8 cellular contexts compared by ENCODE assay signal in genomic region chr7:99501236-99501635, GRCh38. TPM values are rescaled to one million over a fixed set of nuclear protein-coding genes. Genes with fewer than 3 reads are reported as not detected.
DNase-seq lines count a peak whose midpoint lies in the region; ATAC-seq, FAIRE-seq and TF ChIP-seq lines count a peak whose summit lies in the region.
"Not testable (repeated sequence)": the region's sequence is repeated elsewhere in the genome, so short reads cannot be mapped to it uniquely, and the experiment has no call there.

No MANE protein-coding gene starts in this region.

- H3K27ac ChIP-seq in CD4-positive, alpha-beta memory T cell (ENCODE audit: low read depth, low read length); HUES48 (ENCODE audit: low read depth, low read length); PC-9; K562 (ENCODE audit: extremely low read depth, low read depth, low read length): not testable (repeated sequence)

- H3K79me2 ChIP-seq in PC-9 (ENCODE audit: low read depth) (peaks cover 55% of the 10 kb centered on the region), K562 (ENCODE audit: control insufficient read depth, insufficient read depth, low read length) (peaks cover 55% of the 10 kb centered on the region)

- H3K27me3 ChIP-seq in CD4-positive, alpha-beta memory T cell (ENCODE audit: insufficient read depth, low read length); HUES48 (ENCODE audit: control insufficient read depth, insufficient read depth, low read length); PC-9 (ENCODE audit: insufficient read depth, low read depth); K562 (ENCODE audit: control insufficient read depth in 2 of 2, insufficient read depth in 2 of 2, low read length in 2 of 2): not testable (repeated sequence)

- H3K9ac ChIP-seq in HUES48 (ENCODE audit: low read depth, low read length); K562 (ENCODE audit: insufficient read depth in 1 of 2, low read depth in 2 of 2, low read length in 2 of 2): not testable (repeated sequence)

- not testable (repeated sequence) for H3K9me2 ChIP-seq in PC-9 (ENCODE audit: insufficient read depth)

- H3K9me3 ChIP-seq in CD4-positive, alpha-beta memory T cell (ENCODE audit: control insufficient read depth in 1 of 2, low read length in 2 of 2); HUES48 (ENCODE audit: control insufficient read depth, insufficient read depth, low read length); PC-9 (ENCODE audit: insufficient read depth, low read depth); K562 (replicated peaks; ENCODE audit: control insufficient read depth, insufficient read depth, low read depth, low read length): not testable (repeated sequence)

- peaks cover 35% of the 10 kb centered on the region for H3K4me1 ChIP-seq in CD4-positive, alpha-beta memory T cell (ENCODE audit: insufficient read depth, low read length)
- H3K4me1 ChIP-seq in HUES48 (ENCODE audit: control insufficient read depth, insufficient read depth, low read length), result not testable (repeated sequence)
- H3K4me1 ChIP-seq in PC-9 (replicated peaks; ENCODE audit: insufficient read depth), result peaks cover 26% of the 10 kb centered on the region
- peaks cover 5 to 29% of the 10 kb centered on the region in 2 experiments; a peak in 3 of 5 replicates for H3K4me1 ChIP-seq in K562 (replicated peaks in 1 of 2; ENCODE audit: control insufficient read depth in 2 of 2, insufficient read depth in 2 of 2, low read length in 2 of 2)

- not testable (repeated sequence) for DNase-seq in CD4-positive, alpha-beta memory T cell; PC-9; activated CD4-positive, alpha-beta memory T cell treated with anti-CD3 and anti-CD28 coated beads, Interleukin-2, amount 10 ng/mL, durations not matched to agents 7 days and 5 days; foreskin fibroblast; natural killer cell treated with Interleukin-12 subunit alpha and Interleukin-12 subunit beta and Interleukin-15 and Interleukin-18, amount 100 ng/mL, for 72 hours (ENCODE audit: low spot score); stimulated activated naive CD8-positive, alpha-beta T cell treated with anti-CD3 and anti-CD28 coated beads, Interleukin-15, amount 100 ng/mL, for 72 hours
- peak in 1 of 4 experiments; percentile 41 for DNase-seq in K562 (ENCODE audit: extremely low read depth in 1 of 4, low spot score in 3 of 4)

- H3K4me3 ChIP-seq in CD4-positive, alpha-beta memory T cell (ENCODE audit: low read length in 2 of 2); PC-9: not testable (repeated sequence)
- H3K4me3 ChIP-seq in HUES48 (ENCODE audit: low read depth, low read length) (0 out of 2 replicates have a peak overlapping the region, but pooled peaks have one; percentile 97), K562 (peak overlapping the region; percentile 97; the same call in 1 of the 2 replicates), foreskin fibroblast (ENCODE audit: low read depth in 1 of 2, low read length in 2 of 2) (peak overlapping the region; percentile 100)

- POLR2A ChIA-PET in CD4-positive, alpha-beta memory T cell (lab: Charles Lee; ENCODE audit: partially characterized antibody), result interaction anchor here (0.6 to 3.7 kb wide), 7 partner anchors 28 to 906 kb away, joined by 3 to 61 read pairs (median 25); partner anchors contain the start of genes BUD31, FAM200A, PDAP1 and ZNF655
- POLR2A ChIA-PET in PC-9 (lab: Charles Lee; ENCODE audit: unreplicated experiment), result not testable (repeated sequence)
- POLR2A ChIA-PET in activated CD4-positive, alpha-beta memory T cell treated with anti-CD3 and anti-CD28 coated beads, Interleukin-2, amount 10 ng/mL, durations not matched to agents 7 days and 5 days (lab: Charles Lee), result interaction anchor here (2.0 to 4.1 kb wide), 8 partner anchors 25 to 123 kb away, joined by 10 to 79 read pairs (median 20); partner anchors contain the start of genes ATP5MF, BUD31, CPSF4 and FAM200A
- POLR2A ChIA-PET in K562 (lab: Yijun Ruan, JAX), result interaction anchor here (0.6 to 0.8 kb wide), 3 partner anchors 113 to 333 kb away, joined by 3 to 4 read pairs (median 3); no protein-coding TSS in a partner anchor

- H4K20me1 ChIP-seq in PC-9 (ENCODE audit: insufficient read depth), result peaks cover 12% of the 10 kb centered on the region
- H4K20me1 ChIP-seq in K562 (replicated peaks; ENCODE audit: control insufficient read depth, insufficient read depth, low read length), result peaks cover 20% of the 10 kb centered on the region

- H3K36me3 ChIP-seq in CD4-positive, alpha-beta memory T cell (ENCODE audit: insufficient read depth, low read length), result peaks cover 10% of the 10 kb centered on the region
- H3K36me3 ChIP-seq in HUES48 (ENCODE audit: control insufficient read depth, insufficient read depth, low read length) (peaks cover 13% of the 10 kb centered on the region), K562 (ENCODE audit: control insufficient read depth, insufficient read depth, low read length) (peaks cover 26% of the 10 kb centered on the region)
- not testable (repeated sequence) for H3K36me3 ChIP-seq in PC-9 (ENCODE audit: low read depth)

- not testable (repeated sequence) for BruUV-seq in PC-9 (replicated peaks; lab: Mats Ljungman, UMichigan)
- BruUV-seq in K562 (replicated peaks; lab: Mats Ljungman, UMichigan), result TSS peak; percentile 44

- in situ Hi-C loops in K562 (cut with MboI), result not testable (repeated sequence)

- not testable (repeated sequence) for H2AFZ ChIP-seq in PC-9; K562 (ENCODE audit: low read depth, low read length)

- not testable (repeated sequence) for H3K27me3 Mint-ChIP-seq in CD4-positive, alpha-beta memory T cell; activated CD4-positive, alpha-beta memory T cell treated with anti-CD3 and anti-CD28 coated beads, Interleukin-2, amount 10 ng/mL, durations not matched to agents 7 days and 5 days; natural killer cell treated with Interleukin-12 subunit alpha and Interleukin-12 subunit beta and Interleukin-15 and Interleukin-18, amount 100 ng/mL, for 72 hours; stimulated activated naive CD8-positive, alpha-beta T cell treated with anti-CD3 and anti-CD28 coated beads, Interleukin-15, amount 100 ng/mL, for 72 hours

- WGBS in K562 (ENCODE audit: insufficient coverage, low coverage, missing lambda C conversion rate), result 90% methylated on average over 12 of the region's 12 CpGs

- not testable (repeated sequence) for TF ChIP-seq CTCF in PC-9 (conservative IDR thresholded peaks at IDR 0.05); K562 (IDR thresholded peaks at IDR 0.05 in 2 of 3, conservative IDR thresholded peaks at IDR 0.05 in 1 of 3; ENCODE audit: insufficient read depth in 2 of 3, low read depth in 1 of 3, low read length in 3 of 3); foreskin fibroblast (IDR thresholded peaks at IDR 0.05; ENCODE audit: low read depth, low read length)

- not testable (repeated sequence) for FAIRE-seq in K562 (lab: Jason Lieb, UNC)

- peak overlapping the region in 5 of 7 donors; percentile 13 to 100 (median 65) for H3K27ac Mint-ChIP-seq in CD4-positive, alpha-beta memory T cell
- peak overlapping the region; percentile 98 for H3K27ac Mint-ChIP-seq in activated CD4-positive, alpha-beta memory T cell treated with anti-CD3 and anti-CD28 coated beads, Interleukin-2, amount 10 ng/mL, durations not matched to agents 7 days and 5 days
- peak overlapping the region; percentile 94 to 99 for H3K27ac Mint-ChIP-seq in natural killer cell treated with Interleukin-12 subunit alpha and Interleukin-12 subunit beta and Interleukin-15 and Interleukin-18, amount 100 ng/mL, for 72 hours
- peak overlapping the region; percentile 87 to 98 for H3K27ac Mint-ChIP-seq in stimulated activated naive CD8-positive, alpha-beta T cell treated with anti-CD3 and anti-CD28 coated beads, Interleukin-15, amount 100 ng/mL, for 72 hours

- H3K4me3 Mint-ChIP-seq in CD4-positive, alpha-beta memory T cell, result peak overlapping the region; percentile 98 to 100 (median 100)
- peak overlapping the region; percentile 92 for H3K4me3 Mint-ChIP-seq in activated CD4-positive, alpha-beta memory T cell treated with anti-CD3 and anti-CD28 coated beads, Interleukin-2, amount 10 ng/mL, durations not matched to agents 7 days and 5 days
- peak overlapping the region; percentile 96 for H3K4me3 Mint-ChIP-seq in natural killer cell treated with Interleukin-12 subunit alpha and Interleukin-12 subunit beta and Interleukin-15 and Interleukin-18, amount 100 ng/mL, for 72 hours
- peak overlapping the region; percentile 93 to 98 for H3K4me3 Mint-ChIP-seq in stimulated activated naive CD8-positive, alpha-beta T cell treated with anti-CD3 and anti-CD28 coated beads, Interleukin-15, amount 100 ng/mL, for 72 hours

- TF ChIP-seq EP300 in K562 (IDR thresholded peaks at IDR 0.05; ENCODE audit: low read length), result not testable (repeated sequence)

- TF ChIP-seq POLR2A in K562 (conservative IDR thresholded peaks at IDR 0.05), result not testable (repeated sequence)

- not testable (repeated sequence) for H3K9me1 ChIP-seq in K562 (ENCODE audit: control insufficient read depth, insufficient read depth, low read length)

- peaks cover 11 to 36% of the 10 kb centered on the region in 2 donors for H3K36me3 Mint-ChIP-seq in CD4-positive, alpha-beta memory T cell
- peaks cover 45% of the 10 kb centered on the region for H3K36me3 Mint-ChIP-seq in activated CD4-positive, alpha-beta memory T cell treated with anti-CD3 and anti-CD28 coated beads, Interleukin-2, amount 10 ng/mL, durations not matched to agents 7 days and 5 days (ENCODE audit: low read depth)
- H3K36me3 Mint-ChIP-seq in natural killer cell treated with Interleukin-12 subunit alpha and Interleukin-12 subunit beta and Interleukin-15 and Interleukin-18, amount 100 ng/mL, for 72 hours, result peaks cover 10% of the 10 kb centered on the region

- CTCF ChIA-PET in CD4-positive, alpha-beta memory T cell (lab: Charles Lee; ENCODE audit: partially characterized antibody), result interaction anchor here (0.6 kb wide), 1 partner anchor 10 kb away, joined by 3 read pairs; no protein-coding TSS in a partner anchor
- CTCF ChIA-PET in PC-9 (lab: Charles Lee); K562 (lab: Yijun Ruan, JAX; ENCODE audit: low intra/inter-chr PET ratio): not testable (repeated sequence)
- CTCF ChIA-PET in activated CD4-positive, alpha-beta memory T cell treated with anti-CD3 and anti-CD28 coated beads, Interleukin-2, amount 10 ng/mL, durations not matched to agents 7 days and 5 days (lab: Charles Lee), result interaction anchor here (0.6 to 1.9 kb wide), 2 partner anchors 30 to 172 kb away, joined by 3 to 7 read pairs; no protein-coding TSS in a partner anchor

- H3F3A ChIP-seq in PC-9 (ENCODE audit: insufficient read depth, low read depth), result 0 out of 2 replicates have a peak, but pooled peaks cover 13% of the 10 kb centered on the region

- ATAC-seq in K562; natural killer cell treated with Interleukin-12 subunit alpha and Interleukin-12 subunit beta and Interleukin-15 and Interleukin-18, amount 100 ng/mL, for 72 hours; stimulated activated naive CD8-positive, alpha-beta T cell treated with anti-CD3 and anti-CD28 coated beads, Interleukin-15, amount 100 ng/mL, for 72 hours: not testable (repeated sequence)

- not testable (repeated sequence) for H3K9me3 Mint-ChIP-seq in CD4-positive, alpha-beta memory T cell; activated CD4-positive, alpha-beta memory T cell treated with anti-CD3 and anti-CD28 coated beads, Interleukin-2, amount 10 ng/mL, durations not matched to agents 7 days and 5 days; natural killer cell treated with Interleukin-12 subunit alpha and Interleukin-12 subunit beta and Interleukin-15 and Interleukin-18, amount 100 ng/mL, for 72 hours; stimulated activated naive CD8-positive, alpha-beta T cell treated with anti-CD3 and anti-CD28 coated beads, Interleukin-15, amount 100 ng/mL, for 72 hours

- intact Hi-C loops in CD4-positive, alpha-beta memory T cell (cut with micrococcal nuclease); PC-9 (cut with micrococcal nuclease; ENCODE audit: unreplicated experiment); K562 (cut with micrococcal nuclease): not testable (repeated sequence)

- TF ChIP-seq RAD21 in K562 (CRISPR knock-in tag; conservative IDR thresholded peaks at IDR 0.05 in 1 of 2, IDR thresholded peaks at IDR 0.05 in 1 of 2), result not testable (repeated sequence)

- H3K4me1 Mint-ChIP-seq in CD4-positive, alpha-beta memory T cell, result peaks cover 25 to 57% (median 38%) of the 10 kb centered on the region in 4 donors
- peaks cover 34% of the 10 kb centered on the region for H3K4me1 Mint-ChIP-seq in activated CD4-positive, alpha-beta memory T cell treated with anti-CD3 and anti-CD28 coated beads, Interleukin-2, amount 10 ng/mL, durations not matched to agents 7 days and 5 days
- peaks cover 24 to 28% of the 10 kb centered on the region in 2 donors for H3K4me1 Mint-ChIP-seq in natural killer cell treated with Interleukin-12 subunit alpha and Interleukin-12 subunit beta and Interleukin-15 and Interleukin-18, amount 100 ng/mL, for 72 hours (ENCODE audit: low read depth in 2 of 2)
- peaks cover 38% of the 10 kb centered on the region for H3K4me1 Mint-ChIP-seq in stimulated activated naive CD8-positive, alpha-beta T cell treated with anti-CD3 and anti-CD28 coated beads, Interleukin-15, amount 100 ng/mL, for 72 hours

- peak overlapping the region; percentile 100; the same call in 1 of the 2 replicates for H3K4me2 ChIP-seq in PC-9
- H3K4me2 ChIP-seq in K562 (ENCODE audit: insufficient read depth, low read length), result peak overlapping the region; percentile 93; the same call in 1 of the 2 replicates

RNA-seq across cellular contexts. Expression of gene ZNF394, which starts 1.2 kb away (rescaled TPM):
- total RNA-seq in CD4-positive, alpha-beta memory T cell, result 10 to 100 TPM; 85.7 to 88.6 TPM
- 10 to 100 TPM; 64.5 to 85.6 TPM for polyA plus RNA-seq in CD4-positive, alpha-beta memory T cell
- total RNA-seq in PC-9 (2021), result 21.1 and 34.1 TPM in 2 replicates
- 10 to 100 TPM; 64.4 to 65.3 TPM for total RNA-seq in activated CD4-positive, alpha-beta memory T cell treated with anti-CD3 and anti-CD28 coated beads, Interleukin-2, amount 10 ng/mL, durations not matched to agents 7 days and 5 days
- 106 and 122 TPM in 2 replicates for total RNA-seq in K562 (2011; cell fraction: chromatin; rRNA removed; ENCODE audit: low replicate concordance)
- total RNA-seq in K562 (2011; cell fraction: nucleolus; rRNA removed), result 76.9 and 77.9 TPM in 2 replicates
- 80.1 and 95.3 TPM in 2 replicates for total RNA-seq in K562 (2011; cell fraction: nucleoplasm; rRNA removed)
- total RNA-seq in K562 (2014; rRNA removed), result 24.2 and 25.6 TPM in 2 replicates
- 31.4 and 32.2 TPM in 2 replicates for total RNA-seq in K562 (2014; rRNA removed; fragmentation: Illumina TruSeq; extraction: Trizol)
- 28.1 and 28.9 TPM in 2 replicates for total RNA-seq in K562 (2015; rRNA removed; fragmentation: Illumina TruSeq; extraction: Trizol)
- 25.5 and 27.8 TPM in 2 replicates for total RNA-seq in K562 (2021)
- polyA plus RNA-seq in K562 (2011; rRNA removed), result 11.7 and 17.7 TPM in 2 replicates
- polyA plus RNA-seq in K562 (2011; cell fraction: cytosol; rRNA removed), result 12.6 and 14.8 TPM in 2 replicates
- polyA plus RNA-seq in K562 (2011; cell fraction: nucleus; rRNA removed), result 14.0 and 14.8 TPM in 2 replicates
- polyA plus RNA-seq in K562 (2012), result 19.1 and 20.0 TPM in 2 replicates
- 23.7 and 25.5 TPM in 2 replicates for polyA plus RNA-seq in K562 (2014; fragmentation: Illumina TruSeq; extraction: Trizol)
- polyA plus RNA-seq in K562 (2014; fragmentation: Nextera tagmentation; extraction: Ambion mirVana), result 1 to 10 TPM; 2.9 to 4.0 TPM
- 20.2 and 23.5 TPM in 2 replicates for polyA plus RNA-seq in K562 (2014; rRNA removed)
- 29.6 and 33.5 TPM in 2 replicates for polyA minus RNA-seq in K562 (2011; rRNA and poly(A)+ RNA removed)
- 12.2 and 22.6 TPM in 2 replicates for polyA minus RNA-seq in K562 (2011; cell fraction: cytosol; rRNA and poly(A)+ RNA removed)
- 14.9 and 16.7 TPM in 2 replicates for polyA minus RNA-seq in K562 (2011; cell fraction: nucleus; rRNA and poly(A)+ RNA removed)
- 10 to 100 TPM; 62.0 to 70.5 TPM for total RNA-seq in natural killer cell treated with Interleukin-12 subunit alpha and Interleukin-12 subunit beta and Interleukin-15 and Interleukin-18, amount 100 ng/mL, for 72 hours

RNA-seq across cellular contexts. Expression of gene ZKSCAN5, which starts 3.2 kb away (rescaled TPM):
- total RNA-seq in CD4-positive, alpha-beta memory T cell, result 1 to 10 TPM; 8.8 to 9.3 TPM
- polyA plus RNA-seq in CD4-positive, alpha-beta memory T cell, result 1 to 10 TPM; 2.5 to 7.0 TPM
- total RNA-seq in PC-9 (2021) (10.0 and 13.2 TPM in 2 replicates), K562 (2014; rRNA removed) (14.4 and 15.4 TPM in 2 replicates), K562 (2014; rRNA removed; fragmentation: Illumina TruSeq; extraction: Trizol) (18.8 and 19.0 TPM in 2 replicates), K562 (2015; rRNA removed; fragmentation: Illumina TruSeq; extraction: Trizol) (17.5 and 17.9 TPM in 2 replicates), K562 (2021) (14.3 and 15.4 TPM in 2 replicates)
- total RNA-seq in activated CD4-positive, alpha-beta memory T cell treated with anti-CD3 and anti-CD28 coated beads, Interleukin-2, amount 10 ng/mL, durations not matched to agents 7 days and 5 days, result 10 to 100 TPM; 12.0 to 12.2 TPM
- 35.9 and 48.1 TPM in 2 replicates for total RNA-seq in K562 (2011; cell fraction: chromatin; rRNA removed; ENCODE audit: low replicate concordance)
- 26.8 TPM in 2 replicates for total RNA-seq in K562 (2011; cell fraction: nucleolus; rRNA removed)
- 28.6 and 31.7 TPM in 2 replicates for total RNA-seq in K562 (2011; cell fraction: nucleoplasm; rRNA removed)
- polyA plus RNA-seq in K562 (2011; rRNA removed) (10.9 and 15.0 TPM in 2 replicates), K562 (2014; fragmentation: Illumina TruSeq; extraction: Trizol) (14.4 and 15.7 TPM in 2 replicates), K562 (2014; fragmentation: Nextera tagmentation; extraction: Ambion mirVana) (1 to 10 TPM; 4.2 to 8.8 TPM), K562 (2014; rRNA removed) (9.5 and 10.3 TPM in 2 replicates)
- polyA plus RNA-seq in K562 (2011; cell fraction: cytosol; rRNA removed), result 5.8 and 6.9 TPM in 2 replicates
- 9.0 and 10.9 TPM in 2 replicates for polyA plus RNA-seq in K562 (2011; cell fraction: nucleus; rRNA removed)
- 10.0 and 11.0 TPM in 2 replicates for polyA plus RNA-seq in K562 (2012)
- polyA minus RNA-seq in K562 (2011; rRNA and poly(A)+ RNA removed), result 31.5 and 37.9 TPM in 2 replicates
- polyA minus RNA-seq in K562 (2011; cell fraction: cytosol; rRNA and poly(A)+ RNA removed), result 12.6 and 15.7 TPM in 2 replicates
- 8.8 and 13.1 TPM in 2 replicates for polyA minus RNA-seq in K562 (2011; cell fraction: nucleus; rRNA and poly(A)+ RNA removed)
- total RNA-seq in natural killer cell treated with Interleukin-12 subunit alpha and Interleukin-12 subunit beta and Interleukin-15 and Interleukin-18, amount 100 ng/mL, for 72 hours, result 10 to 100 TPM; 11.5 to 13.3 TPM

RNA-seq across cellular contexts. Expression of gene ZNF789, which starts 28.5 kb away (rescaled TPM):
- 10 to 100 TPM; 20.8 to 21.2 TPM for total RNA-seq in CD4-positive, alpha-beta memory T cell
- 1 to 10 TPM; 7.6 to 8.2 TPM for polyA plus RNA-seq in CD4-positive, alpha-beta memory T cell
- total RNA-seq in PC-9 (2021) (30.8 and 38.8 TPM in 2 replicates), K562 (2014; rRNA removed) (16.4 and 19.6 TPM in 2 replicates), K562 (2014; rRNA removed; fragmentation: Illumina TruSeq; extraction: Trizol) (30.7 and 32.3 TPM in 2 replicates), K562 (2015; rRNA removed; fragmentation: Illumina TruSeq; extraction: Trizol) (23.0 and 24.8 TPM in 2 replicates), K562 (2021) (22.1 and 22.8 TPM in 2 replicates)
- total RNA-seq in activated CD4-positive, alpha-beta memory T cell treated with anti-CD3 and anti-CD28 coated beads, Interleukin-2, amount 10 ng/mL, durations not matched to agents 7 days and 5 days, result 10 to 100 TPM; 19.4 to 21.8 TPM
- total RNA-seq in K562 (2011; cell fraction: chromatin; rRNA removed; ENCODE audit: low replicate concordance), result 137 and 181 TPM in 2 replicates
- total RNA-seq in K562 (2011; cell fraction: nucleolus; rRNA removed), result 98.2 and 99.9 TPM in 2 replicates
- total RNA-seq in K562 (2011; cell fraction: nucleoplasm; rRNA removed), result 161 and 237 TPM in 2 replicates
- polyA plus RNA-seq in K562 (2011; rRNA removed) (46.2 and 57.0 TPM in 2 replicates), K562 (2014; fragmentation: Illumina TruSeq; extraction: Trizol) (28.1 and 29.1 TPM in 2 replicates), K562 (2014; fragmentation: Nextera tagmentation; extraction: Ambion mirVana) (1 to 10 TPM; 6.1 to 7.4 TPM), K562 (2014; rRNA removed) (34.8 and 40.2 TPM in 2 replicates)
- 15.9 and 26.5 TPM in 2 replicates for polyA plus RNA-seq in K562 (2011; cell fraction: cytosol; rRNA removed)
- 75.3 and 93.3 TPM in 2 replicates for polyA plus RNA-seq in K562 (2011; cell fraction: nucleus; rRNA removed)
- 17.2 and 38.0 TPM in 2 replicates for polyA plus RNA-seq in K562 (2012)
- 21.5 and 27.8 TPM in 2 replicates for polyA minus RNA-seq in K562 (2011; rRNA and poly(A)+ RNA removed)
- 13.0 and 13.5 TPM in 2 replicates for polyA minus RNA-seq in K562 (2011; cell fraction: cytosol; rRNA and poly(A)+ RNA removed)
- polyA minus RNA-seq in K562 (2011; cell fraction: nucleus; rRNA and poly(A)+ RNA removed), result 25.7 and 27.0 TPM in 2 replicates
- 10 to 100 TPM; 15.3 to 38.5 TPM for total RNA-seq in natural killer cell treated with Interleukin-12 subunit alpha and Interleukin-12 subunit beta and Interleukin-15 and Interleukin-18, amount 100 ng/mL, for 72 hours

RNA-seq across cellular contexts. Expression of gene ATP5MF, which starts 35.3 kb away (rescaled TPM):
- 100 to 1,000 TPM; 155 to 160 TPM for total RNA-seq in CD4-positive, alpha-beta memory T cell
- 100 to 1,000 TPM; 371 to 438 TPM for polyA plus RNA-seq in CD4-positive, alpha-beta memory T cell
- total RNA-seq in PC-9 (2021), result 251 and 660 TPM in 2 replicates
- 100 to 1,000 TPM; 354 to 390 TPM for total RNA-seq in activated CD4-positive, alpha-beta memory T cell treated with anti-CD3 and anti-CD28 coated beads, Interleukin-2, amount 10 ng/mL, durations not matched to agents 7 days and 5 days
- total RNA-seq in K562 (2011; cell fraction: chromatin; rRNA removed; ENCODE audit: low replicate concordance), result 199 and 200 TPM in 2 replicates
- total RNA-seq in K562 (2011; cell fraction: nucleolus; rRNA removed), result 227 and 265 TPM in 2 replicates
- 307 and 337 TPM in 2 replicates for total RNA-seq in K562 (2011; cell fraction: nucleoplasm; rRNA removed)
- total RNA-seq in K562 (2014; rRNA removed), result 1,647 and 1,953 TPM in 2 replicates
- total RNA-seq in K562 (2014; rRNA removed; fragmentation: Illumina TruSeq; extraction: Trizol), result 2,182 and 2,228 TPM in 2 replicates
- total RNA-seq in K562 (2015; rRNA removed; fragmentation: Illumina TruSeq; extraction: Trizol), result 2,335 and 2,592 TPM in 2 replicates
- total RNA-seq in K562 (2021), result 949 and 959 TPM in 2 replicates
- polyA plus RNA-seq in K562 (2011; rRNA removed), result 1,154 and 1,475 TPM in 2 replicates
- polyA plus RNA-seq in K562 (2011; cell fraction: cytosol; rRNA removed), result 4,298 and 5,093 TPM in 2 replicates
- polyA plus RNA-seq in K562 (2011; cell fraction: nucleus; rRNA removed), result 459 and 582 TPM in 2 replicates
- polyA plus RNA-seq in K562 (2012), result 1,640 and 4,263 TPM in 2 replicates
- polyA plus RNA-seq in K562 (2014; fragmentation: Illumina TruSeq; extraction: Trizol), result 2,809 and 3,010 TPM in 2 replicates
- polyA plus RNA-seq in K562 (2014; fragmentation: Nextera tagmentation; extraction: Ambion mirVana), result 1,000 to 10,000 TPM; 4,986 to 5,374 TPM
- 2,215 and 2,237 TPM in 2 replicates for polyA plus RNA-seq in K562 (2014; rRNA removed)
- 447 and 659 TPM in 2 replicates for polyA minus RNA-seq in K562 (2011; rRNA and poly(A)+ RNA removed)
- polyA minus RNA-seq in K562 (2011; cell fraction: cytosol; rRNA and poly(A)+ RNA removed), result 332 and 417 TPM in 2 replicates
- polyA minus RNA-seq in K562 (2011; cell fraction: nucleus; rRNA and poly(A)+ RNA removed), result 50.5 and 91.3 TPM in 2 replicates
- total RNA-seq in natural killer cell treated with Interleukin-12 subunit alpha and Interleukin-12 subunit beta and Interleukin-15 and Interleukin-18, amount 100 ng/mL, for 72 hours, result 100 to 1,000 TPM; 167 to 319 TPM

RNA-seq across cellular contexts. Expression of gene FAM200A, which starts 50.7 kb away (rescaled TPM):
- 10 to 100 TPM; 12.9 to 13.0 TPM for total RNA-seq in CD4-positive, alpha-beta memory T cell
- 1 to 10 TPM; 1.6 to 5.9 TPM for polyA plus RNA-seq in CD4-positive, alpha-beta memory T cell
- total RNA-seq in PC-9 (2021) (6.9 and 7.1 TPM in 2 replicates), K562 (2014; rRNA removed) (6.3 and 6.4 TPM in 2 replicates), K562 (2014; rRNA removed; fragmentation: Illumina TruSeq; extraction: Trizol) (8.3 and 10.2 TPM in 2 replicates), K562 (2015; rRNA removed; fragmentation: Illumina TruSeq; extraction: Trizol) (9.4 and 10.0 TPM in 2 replicates), K562 (2021) (6.3 and 7.0 TPM in 2 replicates)
- total RNA-seq in activated CD4-positive, alpha-beta memory T cell treated with anti-CD3 and anti-CD28 coated beads, Interleukin-2, amount 10 ng/mL, durations not matched to agents 7 days and 5 days, result 1 to 10 TPM; 5.0 to 5.1 TPM
- total RNA-seq in K562 (2011; cell fraction: chromatin; rRNA removed; ENCODE audit: low replicate concordance), result 6.9 and 16.6 TPM in 2 replicates
- 7.0 and 9.2 TPM in 2 replicates for total RNA-seq in K562 (2011; cell fraction: nucleolus; rRNA removed)
- 5.3 and 6.7 TPM in 2 replicates for total RNA-seq in K562 (2011; cell fraction: nucleoplasm; rRNA removed)
- polyA plus RNA-seq in K562 (2011; rRNA removed) (6.8 and 11.2 TPM in 2 replicates), K562 (2014; fragmentation: Illumina TruSeq; extraction: Trizol) (10.3 and 11.3 TPM in 2 replicates), K562 (2014; fragmentation: Nextera tagmentation; extraction: Ambion mirVana) (1 to 10 TPM; 3.3 to 4.3 TPM), K562 (2014; rRNA removed) (7.9 and 9.0 TPM in 2 replicates)
- 3.9 and 4.3 TPM in 2 replicates for polyA plus RNA-seq in K562 (2011; cell fraction: cytosol; rRNA removed)
- polyA plus RNA-seq in K562 (2011; cell fraction: nucleus; rRNA removed), result 2.0 and 2.3 TPM in 2 replicates
- polyA plus RNA-seq in K562 (2012), result 5.5 and 5.8 TPM in 2 replicates
- polyA minus RNA-seq in K562 (2011; rRNA and poly(A)+ RNA removed), result 7.5 and 8.0 TPM in 2 replicates
- polyA minus RNA-seq in K562 (2011; cell fraction: cytosol; rRNA and poly(A)+ RNA removed), result 3.4 and 4.9 TPM in 2 replicates
- polyA minus RNA-seq in K562 (2011; cell fraction: nucleus; rRNA and poly(A)+ RNA removed), result 5.3 and 6.8 TPM in 2 replicates
- total RNA-seq in natural killer cell treated with Interleukin-12 subunit alpha and Interleukin-12 subunit beta and Interleukin-15 and Interleukin-18, amount 100 ng/mL, for 72 hours, result 1 to 10 TPM; 2.7 to 4.3 TPM
